ENCODE assay signal across 25 cellular contexts in genomic region chr20:23867152-23867776, GRCh38. TPM values are rescaled to one million over a fixed set of nuclear protein-coding genes. Genes with fewer than 3 reads are reported as not detected.
A peak's percentile ranks its signal among the peaks of the same experiment; 100 is the strongest.
DNase-seq lines count a peak whose midpoint lies in the region; ATAC-seq, FAIRE-seq and TF ChIP-seq lines count a peak whose summit lies in the region.
"Had no signal": no experiment of that assay in that cellular context is flagged by ENCODE, and none has a peak within 500 bp of the region (broad histone marks: within the 10 kb centered on the region; RNA-seq: fewer than 3 reads in every experiment).

No MANE protein-coding gene starts in this region.

- no peak for TF ChIP-seq POLR2A in IMR-90 (IDR thresholded peaks at IDR 0.05; ENCODE audit: low read depth, low read length)

- POLR2A ChIA-PET in IMR-90 (lab: Charles Lee; ENCODE audit: unreplicated experiment), result no interaction called here

- no peak overlapping the region for H2AK9ac ChIP-seq in IMR-90 (replicated peaks; ENCODE audit: low read depth, low read length, poor library complexity)

- H3K56ac ChIP-seq in IMR-90 (ENCODE audit: extremely low read depth, insufficient read depth, low read length), result no peak overlapping the region

- no peak for TF ChIP-seq RAD21 in IMR-90 (IDR thresholded peaks at IDR 0.05; ENCODE audit: low read length)

- no peak for TF ChIP-seq CTCF in DND-41 (IDR thresholded peaks at IDR 0.05; ENCODE audit: borderline replicate concordance, extremely low read depth, low read length, poor library complexity, severe bottlenecking)
- TF ChIP-seq CTCF in IMR-90 (conservative IDR thresholded peaks at IDR 0.05; ENCODE audit: low read depth, low read length), result no peak
- no peak for TF ChIP-seq CTCF in osteocyte (IDR thresholded peaks at IDR 0.05)

- H3K27ac Mint-ChIP-seq in osteocyte (ENCODE audit: unreplicated experiment), result no peak overlapping the region
- H3K27ac Mint-ChIP-seq: CD8-positive, alpha-beta T cell had no signal

- H3K9me3 Mint-ChIP-seq in osteocyte (ENCODE audit: unreplicated experiment), result no peaks in the 10 kb centered on the region
- H3K9me3 Mint-ChIP-seq: CD8-positive, alpha-beta T cell had no signal

- H3K4me2 ChIP-seq in DND-41 (ENCODE audit: insufficient read depth, low read length) (no peak overlapping the region), IMR-90 (ENCODE audit: low read depth, low read length) (no peak overlapping the region), neuronal stem cell (ENCODE audit: insufficient read depth, low read length, poor library complexity, severe bottlenecking) (no peak overlapping the region)
- H3K4me2 ChIP-seq: PC-9 had no signal

- H3K27ac ChIP-seq in DND-41 (ENCODE audit: low read length) (peak overlapping the region; percentile 35; the same call in 1 of the 2 replicates), IMR-90 (ENCODE audit: insufficient read depth, low read length) (no peak overlapping the region), neuronal stem cell (replicated peaks; ENCODE audit: low read length) (no peak overlapping the region)
- H3K27ac ChIP-seq: PC-9, SK-N-MC had no signal

- H3K9me3 ChIP-seq in DND-41 (ENCODE audit: insufficient read depth, low read length, severe bottlenecking) (no peaks in the 10 kb centered on the region), IMR-90 (ENCODE audit: control insufficient read depth, insufficient read depth, low read length) (no peaks in the 10 kb centered on the region), neuronal stem cell (replicated peaks in 1 of 2; ENCODE audit: control insufficient read depth in 2 of 2, insufficient read depth in 1 of 2, low read depth in 1 of 2, low read length in 2 of 2) (no peaks in the 10 kb centered on the region)

- H3K9me1 ChIP-seq in IMR-90 (ENCODE audit: insufficient read depth, low read length), result no peaks in the 10 kb centered on the region

- peaks cover 29% of the 10 kb centered on the region for H3K4me1 ChIP-seq in DND-41 (ENCODE audit: insufficient read depth, low read length)
- H3K4me1 ChIP-seq in IMR-90 (ENCODE audit: control insufficient read depth, insufficient read depth, low read length), result no peaks in the 10 kb centered on the region
- peaks cover 0 to 10% of the 10 kb centered on the region in 2 donors for H3K4me1 ChIP-seq in neuronal stem cell (ENCODE audit: control insufficient read depth in 2 of 2, insufficient read depth in 1 of 2, low read depth in 1 of 2, low read length in 2 of 2)

- no peak overlapping the region for H3K9ac ChIP-seq in DND-41 (ENCODE audit: low read depth, low read length)
- H3K9ac ChIP-seq in IMR-90 (ENCODE audit: low read depth, low read length), result no peak overlapping the region
- peak overlapping the region; percentile 12 for H3K9ac ChIP-seq in neuronal stem cell (ENCODE audit: low read depth, low read length, poor library complexity)

- H2BK5ac ChIP-seq in IMR-90 (ENCODE audit: low read depth, low read length, poor library complexity, severe bottlenecking) (no peak overlapping the region), neuronal stem cell (ENCODE audit: low read length) (no peak overlapping the region)

- peak; percentile 60 for FAIRE-seq in frontal cortex (lab: Jason Lieb, UNC)
- FAIRE-seq: GM12892, GM18507, HTR-8/SVneo had no signal

- intact Hi-C loops in IMR-90 (cut with micrococcal nuclease), result no loop called here

- CTCF ChIA-PET in IMR-90 (lab: Yijun Ruan, JAX), result no interaction called here

- no peak overlapping the region for H4K5ac ChIP-seq in IMR-90 (ENCODE audit: low read depth, low read length)

- H2BK15ac ChIP-seq in IMR-90 (ENCODE audit: low read depth, low read length), result no peak overlapping the region
- H2BK15ac ChIP-seq in neuronal stem cell (ENCODE audit: low read length), result peak overlapping the region; percentile 78

- no peak overlapping the region for H3K4me3 Mint-ChIP-seq in osteocyte (ENCODE audit: unreplicated experiment)
- H3K4me3 Mint-ChIP-seq: CD8-positive, alpha-beta T cell had no signal

- ATAC-seq in DND-41 (ENCODE audit: insufficient read depth, low read depth), result peak; percentile 89
- ATAC-seq in IMR-90 (ENCODE audit: low read depth), result no peak
- no peak for ATAC-seq in GM18502 (IDR thresholded peaks at IDR 0.05; ENCODE audit: poor library complexity, unreplicated experiment)
- ATAC-seq: CD8-positive, alpha-beta T cell had no signal

- DNase-seq in DND-41 (peak; percentile 55), IMR-90 (no peak), frontal cortex (ENCODE audit: low spot score in 2 of 2) (no peak), neuronal stem cell (ENCODE audit: low spot score) (no peak), osteocyte (ENCODE audit: extremely low spot score, unreplicated experiment) (no peak)
- no peak for DNase-seq in stimulated activated CD4-positive, alpha-beta T cell treated with anti-CD3 and anti-CD28 coated beads, Interleukin-4, amount 100 ng/mL, for 24 hours
- DNase-seq: C1 segment of cervical spinal cord; CD8-positive, alpha-beta T cell; MM.1S; NCI-H1048; NCI-H1417 treated with DMSO at 0.1 percent for 48 hours; NCI-H187; NCI-H446 treated with DMSO at 0.1 percent for 48 hours; NCI-H526 treated with DMSO at 0.1 percent for 48 hours; PC-9; RPMI8226; SHP77 had no signal

- H4K20me1 ChIP-seq in DND-41 (ENCODE audit: insufficient read depth, low read length) (no peaks in the 10 kb centered on the region), IMR-90 (ENCODE audit: insufficient read depth, low read length) (no peaks in the 10 kb centered on the region)

- H2AK5ac ChIP-seq in IMR-90 (ENCODE audit: low read depth, low read length), result no peak overlapping the region
- H2AK5ac ChIP-seq in neuronal stem cell (ENCODE audit: low read depth, low read length), result no peak overlapping the region

- H3K18ac ChIP-seq in IMR-90 (ENCODE audit: low read depth, low read length) (no peak overlapping the region), neuronal stem cell (ENCODE audit: low read length) (peak overlapping the region; percentile 9)

- 14% methylated on average over 4 of the region's 9 CpGs; no CpG with 5 or more reads in 1 of the 2 experiments for WGBS in IMR-90 (ENCODE audit: extremely low coverage in 2 of 2, insufficient read length in 1 of 2), 2 experiments
- no CpG with 5 or more reads among the region's 9 CpGs for WGBS in neuronal stem cell (ENCODE audit: extremely low coverage in 2 of 2, insufficient read length in 2 of 2, insufficient replicate concordance in 1 of 2), 2 donors

- no peak overlapping the region for H2BK20ac ChIP-seq in IMR-90 (ENCODE audit: low read depth, low read length)

- H3K79me1 ChIP-seq in IMR-90 (ENCODE audit: low read depth in 1 of 2, low read length in 2 of 2) (no peaks in the 10 kb centered on the region), neuronal stem cell (ENCODE audit: low read depth, low read length) (no peaks in the 10 kb centered on the region)

- H2BK120ac ChIP-seq in IMR-90 (ENCODE audit: low read depth, low read length) (no peak overlapping the region), neuronal stem cell (ENCODE audit: low read depth, low read length) (no peak overlapping the region)

- BruUV-seq in IMR-90 (replicated peaks; lab: Mats Ljungman, UMichigan), result no TSS peak

- H3K79me2 ChIP-seq in DND-41 (ENCODE audit: insufficient read depth, low read length), result no peaks in the 10 kb centered on the region

- H3K27me3 ChIP-seq in DND-41 (ENCODE audit: insufficient read depth, low read length, poor library complexity) (no peaks in the 10 kb centered on the region), IMR-90 (ENCODE audit: control insufficient read depth, insufficient read depth, low read length) (no peaks in the 10 kb centered on the region), neuronal stem cell (ENCODE audit: control insufficient read depth in 3 of 3, insufficient read depth in 3 of 3, low read depth in 1 of 3, low read length in 3 of 3) (no peaks in the 10 kb centered on the region)

- no peak overlapping the region for H4K8ac ChIP-seq in IMR-90 (ENCODE audit: low read depth in 2 of 2, low read length in 2 of 2)
- no peak overlapping the region for H4K8ac ChIP-seq in neuronal stem cell (ENCODE audit: low read depth, low read length)

- dilution Hi-C loops in IMR-90 (cut with HindIII; ENCODE audit: low sequenced_read_pairs, unreplicated experiment), result no loop called here

- H4K91ac ChIP-seq in IMR-90 (ENCODE audit: insufficient read depth, low read depth, low read length) (no peak overlapping the region), neuronal stem cell (ENCODE audit: low read depth, low read length, poor library complexity) (no peak overlapping the region)

- H3K4me1 Mint-ChIP-seq in osteocyte (ENCODE audit: unreplicated experiment), result no peaks in the 10 kb centered on the region

- H3K36me3 ChIP-seq in DND-41 (ENCODE audit: insufficient read depth, low read length) (no peaks in the 10 kb centered on the region), IMR-90 (ENCODE audit: control insufficient read depth, insufficient read depth, low read length) (no peaks in the 10 kb centered on the region), neuronal stem cell (replicated peaks in 1 of 2; ENCODE audit: control insufficient read depth in 2 of 2, insufficient read depth in 2 of 2, low read length in 2 of 2) (no peaks in the 10 kb centered on the region)

- H3K27me3 Mint-ChIP-seq in osteocyte (ENCODE audit: unreplicated experiment), result peaks cover 12% of the 10 kb centered on the region

- no peak overlapping the region for H3K4ac ChIP-seq in IMR-90 (ENCODE audit: low read depth, low read length)
- no peak overlapping the region for H3K4ac ChIP-seq in neuronal stem cell (ENCODE audit: low read length)

- H2BK12ac ChIP-seq in neuronal stem cell (ENCODE audit: low read length), result peak overlapping the region; percentile 6

- H3K14ac ChIP-seq in IMR-90 (replicated peaks; ENCODE audit: low read depth, low read length), result no peak overlapping the region
- no peak overlapping the region for H3K14ac ChIP-seq in neuronal stem cell (ENCODE audit: low read length)

- H3K23ac ChIP-seq in IMR-90 (ENCODE audit: low read depth, low read length) (no peak overlapping the region), neuronal stem cell (ENCODE audit: low read depth, low read length, poor library complexity) (peak overlapping the region; percentile 65)

- in situ Hi-C loops in IMR-90 (cut with MboI; ENCODE audit: low sequenced_read_pairs), result no loop called here

- no peak overlapping the region for H3K4me3 ChIP-seq in DND-41 (ENCODE audit: low read depth in 1 of 2, low read length in 2 of 2)
- H3K4me3 ChIP-seq in IMR-90 (ENCODE audit: insufficient read depth, low read depth, low read length), result no peak overlapping the region
- H3K4me3 ChIP-seq in neuronal stem cell (ENCODE audit: low read length in 2 of 2), result no peak overlapping the region
- H3K4me3 ChIP-seq: PC-9, SK-N-MC had no signal

- H2AFZ ChIP-seq in DND-41 (ENCODE audit: low read depth, low read length) (peak overlapping the region; percentile 19; the same call in 1 of the 2 replicates), IMR-90 (replicated peaks; ENCODE audit: low read length, poor library complexity) (no peak overlapping the region), neuronal stem cell (ENCODE audit: low read length) (no peak overlapping the region)
- H2AFZ ChIP-seq: PC-9 had no signal

- H3K36me3 Mint-ChIP-seq in osteocyte (ENCODE audit: unreplicated experiment), result no peaks in the 10 kb centered on the region
- H3K36me3 Mint-ChIP-seq: CD8-positive, alpha-beta T cell had no signal

RNA-seq across cellular contexts. Expression of gene CST5, which starts 12.3 kb away (rescaled TPM):
- total RNA-seq in IMR-90 (2012; rRNA removed) (not detected in 2 replicates), frontal cortex (not detected), osteocyte (not detected in 2 replicates)
- not detected in 2 replicates for polyA plus RNA-seq in IMR-90 (2012; rRNA removed)
- not detected in 2 replicates for polyA plus RNA-seq in IMR-90 (2012; cell fraction: cytosol; rRNA removed)
- not detected in 2 replicates for polyA plus RNA-seq in IMR-90 (2012; cell fraction: nucleus; rRNA removed; ENCODE audit: low replicate concordance)
- polyA plus RNA-seq in neuronal stem cell (2013, experiment 1 of 2), result not detected
- not detected for polyA plus RNA-seq in neuronal stem cell (2013, experiment 2 of 2)
- total RNA-seq: CD8-positive, alpha-beta T cell; G401; H4; LHCN-M2 had no signal

RNA-seq across cellular contexts. Expression of gene CST2, which starts 40.7 kb away (rescaled TPM):
- total RNA-seq in IMR-90 (2012; rRNA removed) (not detected in 2 replicates), frontal cortex (not detected), osteocyte (not detected in 2 replicates)
- polyA plus RNA-seq in IMR-90 (2012; rRNA removed), result not detected in 2 replicates
- not detected in 2 replicates for polyA plus RNA-seq in IMR-90 (2012; cell fraction: cytosol; rRNA removed)
- not detected in 2 replicates for polyA plus RNA-seq in IMR-90 (2012; cell fraction: nucleus; rRNA removed; ENCODE audit: low replicate concordance)
- not detected for polyA plus RNA-seq in neuronal stem cell (2013, experiment 1 of 2)
- polyA plus RNA-seq in neuronal stem cell (2013, experiment 2 of 2), result not detected
- total RNA-seq: CD8-positive, alpha-beta T cell; G401; H4; LHCN-M2; PC-9 had no signal
